2 cellular contexts compared by ENCODE assay signal in the genomic region with DNA sequence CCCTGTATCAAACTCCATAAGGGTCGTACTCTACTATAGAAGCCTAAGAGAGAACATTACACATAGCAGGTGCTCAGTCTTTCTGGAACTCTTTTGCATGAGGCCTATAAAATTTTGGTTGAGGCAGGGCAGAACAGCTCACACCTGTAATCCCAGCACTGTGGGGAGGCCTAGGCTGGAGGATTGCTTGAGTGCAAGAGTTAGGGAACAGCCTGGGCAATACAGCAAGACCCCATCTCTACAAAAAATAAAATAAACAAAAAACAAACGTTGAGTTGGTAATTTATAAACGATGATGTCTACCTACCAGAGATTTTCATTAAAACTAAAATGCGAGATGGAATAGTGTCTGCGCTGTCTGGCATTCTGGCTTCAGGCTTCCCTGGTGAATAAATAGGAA.
TF ChIP-seq lines count a peak whose summit lies in the region.

No MANE protein-coding gene starts in this region.

TF ChIP-seq in GM12878, 131 proteins besides CTCF, POLR2A, EP300 and RAD21:
- TF ChIP-seq, protein P1, sequence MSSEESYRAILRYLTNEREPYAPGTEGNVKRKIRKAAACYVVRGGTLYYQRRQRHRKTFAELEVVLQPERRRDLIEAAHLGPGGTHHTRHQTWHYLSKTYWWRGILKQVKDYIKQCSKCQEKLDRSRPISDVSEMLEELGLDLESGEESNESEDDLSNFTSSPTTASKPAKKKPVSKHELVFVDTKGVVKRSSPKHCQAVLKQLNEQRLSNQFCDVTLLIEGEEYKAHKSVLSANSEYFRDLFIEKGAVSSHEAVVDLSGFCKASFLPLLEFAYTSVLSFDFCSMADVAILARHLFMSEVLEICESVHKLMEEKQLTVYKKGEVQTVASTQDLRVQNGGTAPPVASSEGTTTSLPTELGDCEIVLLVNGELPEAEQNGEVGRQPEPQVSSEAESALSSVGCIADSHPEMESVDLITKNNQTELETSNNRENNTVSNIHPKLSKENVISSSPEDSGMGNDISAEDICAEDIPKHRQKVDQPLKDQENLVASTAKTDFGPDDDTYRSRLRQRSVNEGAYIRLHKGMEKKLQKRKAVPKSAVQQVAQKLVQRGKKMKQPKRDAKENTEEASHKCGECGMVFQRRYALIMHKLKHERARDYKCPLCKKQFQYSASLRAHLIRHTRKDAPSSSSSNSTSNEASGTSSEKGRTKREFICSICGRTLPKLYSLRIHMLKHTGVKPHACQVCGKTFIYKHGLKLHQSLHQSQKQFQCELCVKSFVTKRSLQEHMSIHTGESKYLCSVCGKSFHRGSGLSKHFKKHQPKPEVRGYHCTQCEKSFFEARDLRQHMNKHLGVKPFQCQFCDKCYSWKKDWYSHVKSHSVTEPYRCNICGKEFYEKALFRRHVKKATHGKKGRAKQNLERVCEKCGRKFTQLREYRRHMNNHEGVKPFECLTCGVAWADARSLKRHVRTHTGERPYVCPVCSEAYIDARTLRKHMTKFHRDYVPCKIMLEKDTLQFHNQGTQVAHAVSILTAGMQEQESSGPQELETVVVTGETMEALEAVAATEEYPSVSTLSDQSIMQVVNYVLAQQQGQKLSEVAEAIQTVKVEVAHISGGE (CRISPR knock-in tag; IDR thresholded peaks at IDR 0.05): no peak
- TF ChIP-seq KDM1A (IDR thresholded peaks at IDR 0.05; ENCODE audit: borderline replicate concordance) (no peak), ASH2L (IDR thresholded peaks at IDR 0.05; ENCODE audit: borderline replicate concordance, low read depth) (no peak), RAD51 (IDR thresholded peaks at IDR 0.05) (no peak), ZNF207 (IDR thresholded peaks at IDR 0.05; ENCODE audit: borderline replicate concordance) (no peak), TCF12 (IDR thresholded peaks at IDR 0.05; ENCODE audit: low read depth, low read length) (no peak), YY1 (IDR thresholded peaks at IDR 0.05; ENCODE audit: low read depth, low read length) (no peak), NRF1 (conservative IDR thresholded peaks at IDR 0.05; ENCODE audit: low read depth, low read length) (no peak), MEF2B (IDR thresholded peaks at IDR 0.05; ENCODE audit: partially characterized antibody, poor library complexity, severe bottlenecking) (no peak), MYB (IDR thresholded peaks at IDR 0.05; ENCODE audit: borderline replicate concordance, low read depth, low read length) (no peak), RUNX3 (IDR thresholded peaks at IDR 0.05; ENCODE audit: low read length) (no peak), CBFB (IDR thresholded peaks at IDR 0.05; ENCODE audit: low read depth) (no peak)
- TF ChIP-seq, protein P2, sequence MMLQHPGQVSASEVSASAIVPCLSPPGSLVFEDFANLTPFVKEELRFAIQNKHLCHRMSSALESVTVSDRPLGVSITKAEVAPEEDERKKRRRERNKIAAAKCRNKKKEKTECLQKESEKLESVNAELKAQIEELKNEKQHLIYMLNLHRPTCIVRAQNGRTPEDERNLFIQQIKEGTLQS (IDR thresholded peaks at IDR 0.05; ENCODE audit: borderline replicate concordance, extremely low read depth, low read depth, low read length): no peak
- TF ChIP-seq, protein P3, sequence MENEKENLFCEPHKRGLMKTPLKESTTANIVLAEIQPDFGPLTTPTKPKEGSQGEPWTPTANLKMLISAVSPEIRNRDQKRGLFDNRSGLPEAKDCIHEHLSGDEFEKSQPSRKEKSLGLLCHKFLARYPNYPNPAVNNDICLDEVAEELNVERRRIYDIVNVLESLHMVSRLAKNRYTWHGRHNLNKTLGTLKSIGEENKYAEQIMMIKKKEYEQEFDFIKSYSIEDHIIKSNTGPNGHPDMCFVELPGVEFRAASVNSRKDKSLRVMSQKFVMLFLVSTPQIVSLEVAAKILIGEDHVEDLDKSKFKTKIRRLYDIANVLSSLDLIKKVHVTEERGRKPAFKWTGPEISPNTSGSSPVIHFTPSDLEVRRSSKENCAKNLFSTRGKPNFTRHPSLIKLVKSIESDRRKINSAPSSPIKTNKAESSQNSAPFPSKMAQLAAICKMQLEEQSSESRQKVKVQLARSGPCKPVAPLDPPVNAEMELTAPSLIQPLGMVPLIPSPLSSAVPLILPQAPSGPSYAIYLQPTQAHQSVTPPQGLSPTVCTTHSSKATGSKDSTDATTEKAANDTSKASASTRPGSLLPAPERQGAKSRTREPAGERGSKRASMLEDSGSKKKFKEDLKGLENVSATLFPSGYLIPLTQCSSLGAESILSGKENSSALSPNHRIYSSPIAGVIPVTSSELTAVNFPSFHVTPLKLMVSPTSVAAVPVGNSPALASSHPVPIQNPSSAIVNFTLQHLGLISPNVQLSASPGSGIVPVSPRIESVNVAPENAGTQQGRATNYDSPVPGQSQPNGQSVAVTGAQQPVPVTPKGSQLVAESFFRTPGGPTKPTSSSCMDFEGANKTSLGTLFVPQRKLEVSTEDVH (IDR thresholded peaks at IDR 0.05; ENCODE audit: low read depth, partially characterized antibody): no peak

TF ChIP-seq in HepG2, 621 proteins besides CTCF, POLR2A, EP300 and RAD21:
- TF ChIP-seq ZNF121 (CRISPR knock-in tag; IDR thresholded peaks at IDR 0.05) (peak; percentile 98), ZNF282 (IDR thresholded peaks at IDR 0.05; ENCODE audit: partially characterized antibody) (no peak), KDM5A (IDR thresholded peaks at IDR 0.05; ENCODE audit: borderline replicate concordance, low read length) (0 out of 2 replicates have a peak, but pooled peaks have one; percentile 27), ZNF710 (CRISPR knock-in tag; IDR thresholded peaks at IDR 0.05; ENCODE audit: borderline replicate concordance) (no peak)
